8 cellular contexts compared by ENCODE assay signal in genomic region chr6:81752969-81753708, GRCh38. TPM values are rescaled to one million over a fixed set of nuclear protein-coding genes. Genes with fewer than 3 reads are reported as not detected.
DNase-seq lines count a peak whose midpoint lies in the region; ATAC-seq and TF ChIP-seq lines count a peak whose summit lies in the region.

No MANE protein-coding gene starts in this region.

- peaks cover 11% of the 10 kb centered on the region for H3K4me1 ChIP-seq in mesodermal cell (ENCODE audit: control insufficient read depth, insufficient read depth, low read length, poor library complexity, severe bottlenecking)

- peak overlapping the region; percentile 76 for H3K4me3 ChIP-seq in mesodermal cell (ENCODE audit: extremely low read depth, insufficient read depth, low read length, poor library complexity, severe bottlenecking)

- peak; percentile 96 for DNase-seq in AG20443 (ENCODE audit: low spot score)
- peak; percentile 42 for DNase-seq in GM19238 (ENCODE audit: insufficient read length, low spot score)
- DNase-seq in NOMO-1 treated with DMSO at 0.1 percent for 48 hours (lab: John Stamatoyannopoulos, UW; ENCODE audit: unreplicated experiment): peak; percentile 90
- peak; percentile 26 for DNase-seq in activated T-cell treated with anti-CD3 and anti-CD28 coated beads for 24 hours (ENCODE audit: low read depth)
- peak; percentile 83 for DNase-seq in endothelial cell (ENCODE audit: low spot score)
- DNase-seq in stimulated activated CD8-positive, alpha-beta memory T cell treated with anti-CD3 and anti-CD28 coated beads, Interleukin-15, amount 100 ng/mL, for 1 hour (ENCODE audit: low read depth): peak; percentile 30

- peak overlapping the region; percentile 94 for H3K4me3 Mint-ChIP-seq in endothelial cell (ENCODE audit: unreplicated experiment)

- H3K36me3 Mint-ChIP-seq in endothelial cell (ENCODE audit: low read depth, unreplicated experiment): no peaks in the 10 kb centered on the region

- peaks cover 12% of the 10 kb centered on the region for H3K27me3 Mint-ChIP-seq in endothelial cell (ENCODE audit: unreplicated experiment)

- H3K27ac ChIP-seq in mesodermal cell (ENCODE audit: low read depth, low read length, severe bottlenecking): peak overlapping the region; percentile 84

- H3K9me3 Mint-ChIP-seq in endothelial cell (ENCODE audit: unreplicated experiment): no peaks in the 10 kb centered on the region

- TF ChIP-seq CTCF in endothelial cell (IDR thresholded peaks at IDR 0.05; ENCODE audit: unreplicated experiment): no peak

- no peaks in the 10 kb centered on the region for H3K9me3 ChIP-seq in mesodermal cell (ENCODE audit: control insufficient read depth, low read length)

- peaks cover 29% of the 10 kb centered on the region for H3K36me3 ChIP-seq in mesodermal cell (ENCODE audit: control insufficient read depth, insufficient read depth, low read length)

- H3K4me1 Mint-ChIP-seq in endothelial cell (ENCODE audit: unreplicated experiment): peaks cover 17% of the 10 kb centered on the region

- peak overlapping the region; percentile 76 for H3K27ac Mint-ChIP-seq in endothelial cell (ENCODE audit: unreplicated experiment)

- peak; percentile 44 for ATAC-seq in HG03378 (IDR thresholded peaks at IDR 0.05; ENCODE audit: unreplicated experiment)

- WGBS in mesodermal cell (ENCODE audit: insufficient coverage in 2 of 2), 2 experiments: 0% methylated on average over 52 to 59 of the region's 62 CpGs

RNA-seq across cellular contexts. Expression of gene TENT5A, which starts 0.7 kb away (rescaled TPM):
- 2.3 TPM for total RNA-seq in endothelial cell (ENCODE audit: unreplicated experiment)
- polyA plus RNA-seq in mesodermal cell (2013, experiment 1 of 2): 35.1 TPM
- 28.5 TPM for polyA plus RNA-seq in mesodermal cell (2013, experiment 2 of 2)

Comparison
In these comparisons a context has a peak if more than half of its experiments do, and no peak if none do; other contexts are left out.
1. Peak in every context shown above with its lines: DNase-seq, ATAC-seq, H3K4me3 ChIP-seq and H3K27ac ChIP-seq.
2. DNase-seq: peak in every context shown above with its lines; median percentile 96 in AG20443; 90 in NOMO-1 treated with DMSO at 0.1 percent for 48 hours; 83 in endothelial cell; 42 in GM19238; 30 in stimulated activated CD8-positive, alpha-beta memory T cell treated with anti-CD3 and anti-CD28 coated beads, Interleukin-15, amount 100 ng/mL, for 1 hour; 26 in activated T-cell treated with anti-CD3 and anti-CD28 coated beads for 24 hours.